8 cellular contexts compared by ENCODE assay signal in the genomic region with DNA sequence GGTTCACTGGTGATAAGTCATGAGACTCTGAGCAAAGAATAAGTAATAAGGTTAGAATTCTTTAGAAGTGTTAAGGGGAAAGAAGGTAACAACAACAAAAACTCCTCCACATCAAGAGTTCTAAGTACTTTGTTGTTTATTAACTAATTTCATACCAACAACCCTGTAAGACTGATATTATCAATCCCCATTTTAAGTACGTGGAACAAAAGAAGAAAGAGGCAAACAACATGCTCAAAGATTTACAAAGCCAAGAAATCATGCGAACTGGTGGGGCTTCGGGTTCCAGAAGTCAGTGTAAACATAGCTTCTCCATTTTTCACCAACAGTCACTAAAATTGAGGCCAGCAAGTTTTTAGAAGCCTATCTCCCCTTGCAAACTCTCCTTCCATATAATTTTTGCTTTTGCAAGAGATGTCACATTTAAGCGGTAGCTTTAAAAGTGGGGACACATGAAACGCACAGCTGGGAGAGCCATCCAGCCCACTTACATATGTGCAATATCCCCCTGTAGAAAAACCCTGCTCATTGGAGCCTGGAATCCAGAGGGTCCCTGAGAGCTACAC. TPM values are rescaled to one million over a fixed set of nuclear protein-coding genes. Genes with fewer than 3 reads are reported as not detected.
DNase-seq lines count a peak whose midpoint lies in the region; ATAC-seq and TF ChIP-seq lines count a peak whose summit lies in the region.

No MANE protein-coding gene starts in this region.

- H3K4me3 ChIP-seq in heart left ventricle (peak overlapping the region; percentile 75 to 96 (median 89)), right lobe of liver (peak overlapping the region; percentile 75 to 80 (median 78)), urinary bladder (ENCODE audit: low read depth, low read length) (peak overlapping the region; percentile 73)

- 13 to 31% (median 30%) methylated on average over 5 of the region's 5 CpGs for WGBS in heart left ventricle, 4 donors
- WGBS in right lobe of liver (ENCODE audit: insufficient coverage, low coverage, low lambda C conversion rate, missing lambda C conversion rate) = 3% methylated on average over 5 of the region's 5 CpGs
- 10% methylated on average over 5 of the region's 5 CpGs for WGBS in urinary bladder

- intact Hi-C loops in heart left ventricle (cut with DNase I) = no loop called here
- intact Hi-C loops in Right ventricle myocardium inferior (cut with DNase I) = no loop called here
- intact Hi-C loops in right lobe of liver (cut with DNase I) = no loop called here

- ATAC-seq in heart left ventricle = no peak
- ATAC-seq in Right ventricle myocardium inferior = no peak
- no peak for ATAC-seq in right lobe of liver
- no peak for ATAC-seq in HG03135 (IDR thresholded peaks at IDR 0.05; ENCODE audit: unreplicated experiment)

- no peaks in the 10 kb centered on the region for H3K9me3 ChIP-seq in heart left ventricle
- H3K9me3 ChIP-seq in right lobe of liver = no peaks in the 10 kb centered on the region

- H3K36me3 ChIP-seq in heart left ventricle (no peaks in the 10 kb centered on the region), right lobe of liver (no peaks in the 10 kb centered on the region), urinary bladder (ENCODE audit: insufficient read depth) (no peaks in the 10 kb centered on the region)

- H3K27ac ChIP-seq in heart left ventricle (peak overlapping the region; percentile 64 to 94 (median 86)), angular gyrus (ENCODE audit: low read depth, low read length) (peak overlapping the region; percentile 98), right lobe of liver (peak overlapping the region; percentile 92 to 99 (median 97)), urinary bladder (ENCODE audit: low read depth) (peak overlapping the region; percentile 79)

- peaks cover 0 to 62% (median 20%) of the 10 kb centered on the region in 12 donors for H3K4me1 ChIP-seq in heart left ventricle
- peaks cover 0 to 33% (median 14%) of the 10 kb centered on the region in 4 donors for H3K4me1 ChIP-seq in right lobe of liver
- H3K4me1 ChIP-seq in urinary bladder (ENCODE audit: insufficient read depth) = no peaks in the 10 kb centered on the region

- TF ChIP-seq POLR2A in heart left ventricle (IDR thresholded peaks at IDR 0.05) = no peak
- TF ChIP-seq POLR2A in right lobe of liver (IDR thresholded peaks at IDR 0.05) = no peak

- no peaks in the 10 kb centered on the region for H3K27me3 ChIP-seq in heart left ventricle
- no peaks in the 10 kb centered on the region for H3K27me3 ChIP-seq in right lobe of liver

- TF ChIP-seq CTCF in heart left ventricle (IDR thresholded peaks at IDR 0.05) = no peak
- no peak for TF ChIP-seq CTCF in right lobe of liver (IDR thresholded peaks at IDR 0.05)

- DNase-seq in heart left ventricle = no peak
- DNase-seq in Right ventricle myocardium inferior (ENCODE audit: missing footprints) = no peak
- DNase-seq in right lobe of liver = no peak
- no peak for DNase-seq in NCI-H1417 treated with DMSO at 0.1 percent for 48 hours (lab: John Stamatoyannopoulos, UW)
- DNase-seq in putamen (ENCODE audit: low spot score) = no peak

RNA-seq across cellular contexts. Expression of gene SLC11A2, which starts 0.9 kb away (rescaled TPM):
- 10 to 100 TPM; 16.3 to 45.3 (median 22.0) TPM for total RNA-seq in heart left ventricle
- 10 to 100 TPM in 1 of 2 donors, 1 to 10 TPM in 1; 9.1 to 18.6 TPM for polyA plus RNA-seq in heart left ventricle
- total RNA-seq in Right ventricle myocardium inferior = 23.7 TPM
- 10 to 100 TPM; 27.8 to 51.6 (median 34.2) TPM for total RNA-seq in right lobe of liver
- 78.3 TPM for total RNA-seq in urinary bladder
- 21.5 TPM for polyA plus RNA-seq in urinary bladder

RNA-seq across cellular contexts. Expression of gene LETMD1, which starts 22.9 kb away (rescaled TPM):
- total RNA-seq in heart left ventricle = 10 to 100 TPM; 13.6 to 34.4 (median 22.7) TPM
- 10 to 100 TPM; 21.7 to 26.4 TPM for polyA plus RNA-seq in heart left ventricle
- 17.0 TPM for total RNA-seq in Right ventricle myocardium inferior
- 10 to 100 TPM; 22.1 to 35.6 (median 30.4) TPM for total RNA-seq in right lobe of liver
- 61.4 TPM for total RNA-seq in urinary bladder
- 63.3 TPM for polyA plus RNA-seq in urinary bladder

RNA-seq across cellular contexts. Expression of gene CSRNP2, which starts 58.1 kb away (rescaled TPM):
- 10 to 100 TPM; 12.8 to 25.7 (median 18.5) TPM for total RNA-seq in heart left ventricle
- polyA plus RNA-seq in heart left ventricle = 10 to 100 TPM; 10.0 to 16.5 TPM
- 25.7 TPM for total RNA-seq in Right ventricle myocardium inferior
- 1 to 10 TPM; 5.2 to 9.4 (median 6.7) TPM for total RNA-seq in right lobe of liver
- total RNA-seq in urinary bladder = 22.6 TPM
- polyA plus RNA-seq in urinary bladder = 15.7 TPM
